In genomic region chr1:173475564-173476196, GRCh38 we compare ENCODE assay signal across 8 cellular contexts. TPM values are rescaled to one million over a fixed set of nuclear protein-coding genes. Genes with fewer than 3 reads are reported as not detected.
A peak's percentile ranks its signal among the peaks of the same experiment; 100 is the strongest.
DNase-seq lines count a peak whose midpoint lies in the region; ATAC-seq and TF ChIP-seq lines count a peak whose summit lies in the region.

No MANE protein-coding gene starts in this region.

- H3K4me1 Mint-ChIP-seq in T-helper 1 cell treated with Interleukin-12 subunit alpha and Interleukin-12 subunit beta and Interleukin-4 antibody, amounts not matched to agents 30 μg/mL and 1 μg/mL, for 36 hours (ENCODE audit: low read depth): peaks cover 51% of the 10 kb centered on the region
- H3K4me1 Mint-ChIP-seq in osteocyte (ENCODE audit: unreplicated experiment): peaks cover 57% of the 10 kb centered on the region

- ATAC-seq in esophagus mucosa: peak; percentile 50
- no peak for ATAC-seq in GM21423 (IDR thresholded peaks at IDR 0.05; ENCODE audit: unreplicated experiment)

- H3K36me3 Mint-ChIP-seq in T-helper 1 cell treated with Interleukin-12 subunit alpha and Interleukin-12 subunit beta and Interleukin-4 antibody, amounts not matched to agents 30 μg/mL and 1 μg/mL, for 36 hours (ENCODE audit: low read depth): peaks cover 48% of the 10 kb centered on the region
- peaks cover 9% of the 10 kb centered on the region for H3K36me3 Mint-ChIP-seq in osteocyte (ENCODE audit: unreplicated experiment)

- TF ChIP-seq CTCF in osteocyte (IDR thresholded peaks at IDR 0.05): no peak

- peak overlapping the region; percentile 92 for H3K4me3 Mint-ChIP-seq in T-helper 1 cell treated with Interleukin-12 subunit alpha and Interleukin-12 subunit beta and Interleukin-4 antibody, amounts not matched to agents 30 μg/mL and 1 μg/mL, for 36 hours
- H3K4me3 Mint-ChIP-seq in osteocyte (ENCODE audit: unreplicated experiment): peak overlapping the region; percentile 84

- DNase-seq in stimulated activated CD4-positive, alpha-beta T cell treated with anti-CD3 and anti-CD28 coated beads, Interleukin-1b, Interleukin-23, amount 100 ng/mL, for 48 hours: peak; percentile 24
- DNase-seq in stimulated activated CD4-positive, alpha-beta T cell treated with anti-CD3 and anti-CD28 coated beads, Interleukin-2, amount 100 ng/mL, for 48 hours: no peak
- DNase-seq in osteocyte (ENCODE audit: extremely low spot score, unreplicated experiment): no peak
- no peak for DNase-seq in NK-92 treated with Interleukin-12 subunit alpha and Interleukin-12 subunit beta, amount 100 ng/mL, for 24 hours (lab: John Stamatoyannopoulos, UW)
- no peak for DNase-seq in NCI-H1105 (lab: John Stamatoyannopoulos, UW)

- no peaks in the 10 kb centered on the region for H3K27me3 Mint-ChIP-seq in T-helper 1 cell treated with Interleukin-12 subunit alpha and Interleukin-12 subunit beta and Interleukin-4 antibody, amounts not matched to agents 30 μg/mL and 1 μg/mL, for 36 hours (ENCODE audit: low read depth)
- no peaks in the 10 kb centered on the region for H3K27me3 Mint-ChIP-seq in osteocyte (ENCODE audit: unreplicated experiment)

- peak overlapping the region; percentile 66 for H3K27ac Mint-ChIP-seq in T-helper 1 cell treated with Interleukin-12 subunit alpha and Interleukin-12 subunit beta and Interleukin-4 antibody, amounts not matched to agents 30 μg/mL and 1 μg/mL, for 36 hours
- peak overlapping the region; percentile 89 for H3K27ac Mint-ChIP-seq in osteocyte (ENCODE audit: unreplicated experiment)

- H3K9me3 Mint-ChIP-seq in T-helper 1 cell treated with Interleukin-12 subunit alpha and Interleukin-12 subunit beta and Interleukin-4 antibody, amounts not matched to agents 30 μg/mL and 1 μg/mL, for 36 hours: peaks cover 14% of the 10 kb centered on the region
- H3K9me3 Mint-ChIP-seq in osteocyte (ENCODE audit: unreplicated experiment): no peaks in the 10 kb centered on the region

RNA-seq across cellular contexts. Expression of gene PRDX6, which starts 1.5 kb away (rescaled TPM):
- 161 TPM for total RNA-seq in esophagus mucosa
- total RNA-seq in osteocyte: 146 and 148 TPM in 2 replicates
